Comparison of ENCODE assay signal across 16 cellular contexts in genomic region chr17:43200127-43200526, GRCh38. TPM values are rescaled to one million over a fixed set of nuclear protein-coding genes. Genes with fewer than 3 reads are reported as not detected.
DNase-seq lines count a peak whose midpoint lies in the region; ATAC-seq lines count a peak whose summit lies in the region.
"Had no signal": no experiment of that assay in that cellular context is flagged by ENCODE, and none has a peak within 500 bp of the region (broad histone marks: within the 10 kb centered on the region; RNA-seq: fewer than 3 reads in every experiment).

No MANE protein-coding gene starts in this region.

- intact Hi-C loops in head of caudate nucleus (cut with DNase I), result no loop called here
- intact Hi-C loops in left cardiac atrium (cut with DNase I), result no loop called here

- peak; percentile 15 for DNase-seq in SIG-M5 treated with dmso at 0.1 percent for 504 hours (lab: John Stamatoyannopoulos, UW; ENCODE audit: unreplicated experiment)
- DNase-seq in SIG-M5 (lab: John Stamatoyannopoulos, UW), result no peak
- DNase-seq in D341Med (ENCODE audit: low spot score), result peak; percentile 91
- peak; percentile 9 for DNase-seq in NCI-H2171 (lab: John Stamatoyannopoulos, UW)
- DNase-seq in head of caudate nucleus, result peak in 27 of 42 donors; percentile 4 to 71 (median 29)
- no peak for DNase-seq in DMS114 treated with DMSO at 0.1 percent for 48 hours (lab: John Stamatoyannopoulos, UW; ENCODE audit: unreplicated experiment)
- DNase-seq in left cardiac atrium, result no peak
- DNase-seq in DMS53 (lab: John Stamatoyannopoulos, UW), result no peak
- DNase-seq: activated effector memory CD4-positive, alpha-beta T cell treated with anti-CD3 and anti-CD28 coated beads, Interleukin-2, amount 50 U/mL, for 16 hours; colonic mucosa; left colon; NCI-H2029; NCI-H526 treated with DMSO at 0.1 percent for 48 hours; PC-9; uterus had no signal

- no peak for ATAC-seq in left cardiac atrium
- ATAC-seq: left colon had no signal

RNA-seq across cellular contexts. Expression of gene TMEM106A, which starts 11.5 kb away (rescaled TPM):
- total RNA-seq in left cardiac atrium, result 1 to 10 TPM; 7.6 to 8.4 TPM

RNA-seq across cellular contexts. Expression of gene CCDC200, which starts 28.3 kb away (rescaled TPM):
- total RNA-seq in left cardiac atrium, result not detected
- total RNA-seq: colonic mucosa, left colon, PC-9, renal cortical epithelial cell, uterus had no signal

RNA-seq across cellular contexts. Expression of gene NBR1, which starts 29.1 kb away (rescaled TPM):
- total RNA-seq in left cardiac atrium, result 10 to 100 TPM; 71.9 to 87.2 TPM

RNA-seq across cellular contexts. Expression of gene RNU2-1, which starts 33.6 kb away (rescaled TPM):
- total RNA-seq in left cardiac atrium, result over 10,000 TPM in 1 of 2 donors, 1,000 to 10,000 TPM in 1; 5,669 to 12,300 TPM
- total RNA-seq: renal cortical epithelial cell had no signal

Comparison
In these comparisons a context has a peak if more than half of its experiments do, and no peak if none do; other contexts are left out.
1. DNase-seq: peak in SIG-M5 treated with dmso at 0.1 percent for 504 hours (single experiment), D341Med (single experiment), NCI-H2171 (single experiment) and head of caudate nucleus (27 of 42); none in SIG-M5 (single experiment), DMS114 treated with DMSO at 0.1 percent for 48 hours (single experiment), left cardiac atrium (single experiment) and DMS53 (single experiment).